2 cellular contexts compared by ENCODE assay signal in genomic region chr5:59093329-59093728, GRCh38.
TF ChIP-seq lines count a peak whose summit lies in the region.

No MANE protein-coding gene starts in this region.

TF ChIP-seq in A549, 52 proteins besides CTCF, POLR2A, EP300 and RAD21 (continues in another document):
- TF ChIP-seq HEYL (CRISPR knock-in tag; IDR thresholded peaks at IDR 0.05) (no peak), CBX8 (IDR thresholded peaks at IDR 0.05) (no peak), HOXB5 (CRISPR knock-in tag; IDR thresholded peaks at IDR 0.05) (0 out of 2 replicates have a peak, but pooled peaks have one; percentile 23), RARB (CRISPR knock-in tag; IDR thresholded peaks at IDR 0.05) (no peak), RCOR1 (IDR thresholded peaks at IDR 0.05; ENCODE audit: low read depth, low read length) (no peak), SREBF2 (IDR thresholded peaks at IDR 0.05) (no peak), NFE2L2 (conservative IDR thresholded peaks at IDR 0.05; ENCODE audit: low read length) (no peak), ZC3H11A (IDR thresholded peaks at IDR 0.05) (no peak), NPAS2 (CRISPR knock-in tag; IDR thresholded peaks at IDR 0.05; ENCODE audit: borderline replicate concordance) (no peak), MAX (IDR thresholded peaks at IDR 0.05) (no peak; the same call in 1 of the 2 replicates), HDAC2 (IDR thresholded peaks at IDR 0.05) (no peak), ZNF302 (CRISPR knock-in tag; IDR thresholded peaks at IDR 0.05) (no peak), ATOH8 (CRISPR knock-in tag; IDR thresholded peaks at IDR 0.05; ENCODE audit: low read depth) (no peak), RNF2 (IDR thresholded peaks at IDR 0.05; ENCODE audit: borderline replicate concordance, low read depth) (no peak), FOXS1 (CRISPR knock-in tag; IDR thresholded peaks at IDR 0.05) (no peak), PHF8 (IDR thresholded peaks at IDR 0.05; ENCODE audit: borderline replicate concordance, low read depth) (no peak), KDM5A (IDR thresholded peaks at IDR 0.05) (no peak), EHF (CRISPR knock-in tag; IDR thresholded peaks at IDR 0.05) (no peak; the same call in 1 of the 2 replicates), HOXA7 (CRISPR knock-in tag; IDR thresholded peaks at IDR 0.05) (no peak), ZSCAN20 (CRISPR knock-in tag; IDR thresholded peaks at IDR 0.05) (no peak), TP53 (CRISPR knock-in tag; IDR thresholded peaks at IDR 0.05) (peak; percentile 24; the same call in 1 of the 2 replicates), ZFP36 (IDR thresholded peaks at IDR 0.05; ENCODE audit: borderline replicate concordance, partially characterized antibody) (no peak), JUN (IDR thresholded peaks at IDR 0.05) (peak in 1 of 2 experiments; percentile 37; a peak in 1 of 5 replicates)
- TF ChIP-seq, protein P1, sequence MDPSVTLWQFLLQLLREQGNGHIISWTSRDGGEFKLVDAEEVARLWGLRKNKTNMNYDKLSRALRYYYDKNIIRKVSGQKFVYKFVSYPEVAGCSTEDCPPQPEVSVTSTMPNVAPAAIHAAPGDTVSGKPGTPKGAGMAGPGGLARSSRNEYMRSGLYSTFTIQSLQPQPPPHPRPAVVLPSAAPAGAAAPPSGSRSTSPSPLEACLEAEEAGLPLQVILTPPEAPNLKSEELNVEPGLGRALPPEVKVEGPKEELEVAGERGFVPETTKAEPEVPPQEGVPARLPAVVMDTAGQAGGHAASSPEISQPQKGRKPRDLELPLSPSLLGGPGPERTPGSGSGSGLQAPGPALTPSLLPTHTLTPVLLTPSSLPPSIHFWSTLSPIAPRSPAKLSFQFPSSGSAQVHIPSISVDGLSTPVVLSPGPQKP (IDR thresholded peaks at IDR 0.05; ENCODE audit: low read depth, low read length) = no peak
- TF ChIP-seq, protein P2, sequence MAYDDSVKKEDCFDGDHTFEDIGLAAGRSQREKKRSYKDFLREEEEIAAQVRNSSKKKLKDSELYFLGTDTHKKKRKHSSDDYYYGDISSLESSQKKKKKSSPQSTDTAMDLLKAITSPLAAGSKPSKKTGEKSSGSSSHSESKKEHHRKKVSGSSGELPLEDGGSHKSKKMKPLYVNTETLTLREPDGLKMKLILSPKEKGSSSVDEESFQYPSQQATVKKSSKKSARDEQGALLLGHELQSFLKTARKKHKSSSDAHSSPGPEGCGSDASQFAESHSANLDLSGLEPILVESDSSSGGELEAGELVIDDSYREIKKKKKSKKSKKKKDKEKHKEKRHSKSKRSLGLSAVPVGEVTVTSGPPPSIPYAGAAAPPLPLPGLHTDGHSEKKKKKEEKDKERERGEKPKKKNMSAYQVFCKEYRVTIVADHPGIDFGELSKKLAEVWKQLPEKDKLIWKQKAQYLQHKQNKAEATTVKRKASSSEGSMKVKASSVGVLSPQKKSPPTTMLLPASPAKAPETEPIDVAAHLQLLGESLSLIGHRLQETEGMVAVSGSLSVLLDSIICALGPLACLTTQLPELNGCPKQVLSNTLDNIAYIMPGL (CRISPR knock-in tag; IDR thresholded peaks at IDR 0.05; ENCODE audit: borderline replicate concordance) = no peak
- TF ChIP-seq, protein P3, sequence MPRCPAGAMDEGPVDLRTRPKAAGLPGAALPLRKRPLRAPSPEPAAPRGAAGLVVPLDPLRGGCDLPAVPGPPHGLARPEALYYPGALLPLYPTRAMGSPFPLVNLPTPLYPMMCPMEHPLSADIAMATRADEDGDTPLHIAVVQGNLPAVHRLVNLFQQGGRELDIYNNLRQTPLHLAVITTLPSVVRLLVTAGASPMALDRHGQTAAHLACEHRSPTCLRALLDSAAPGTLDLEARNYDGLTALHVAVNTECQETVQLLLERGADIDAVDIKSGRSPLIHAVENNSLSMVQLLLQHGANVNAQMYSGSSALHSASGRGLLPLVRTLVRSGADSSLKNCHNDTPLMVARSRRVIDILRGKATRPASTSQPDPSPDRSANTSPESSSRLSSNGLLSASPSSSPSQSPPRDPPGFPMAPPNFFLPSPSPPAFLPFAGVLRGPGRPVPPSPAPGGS (IDR thresholded peaks at IDR 0.05) = no peak
- TF ChIP-seq, protein P4, sequence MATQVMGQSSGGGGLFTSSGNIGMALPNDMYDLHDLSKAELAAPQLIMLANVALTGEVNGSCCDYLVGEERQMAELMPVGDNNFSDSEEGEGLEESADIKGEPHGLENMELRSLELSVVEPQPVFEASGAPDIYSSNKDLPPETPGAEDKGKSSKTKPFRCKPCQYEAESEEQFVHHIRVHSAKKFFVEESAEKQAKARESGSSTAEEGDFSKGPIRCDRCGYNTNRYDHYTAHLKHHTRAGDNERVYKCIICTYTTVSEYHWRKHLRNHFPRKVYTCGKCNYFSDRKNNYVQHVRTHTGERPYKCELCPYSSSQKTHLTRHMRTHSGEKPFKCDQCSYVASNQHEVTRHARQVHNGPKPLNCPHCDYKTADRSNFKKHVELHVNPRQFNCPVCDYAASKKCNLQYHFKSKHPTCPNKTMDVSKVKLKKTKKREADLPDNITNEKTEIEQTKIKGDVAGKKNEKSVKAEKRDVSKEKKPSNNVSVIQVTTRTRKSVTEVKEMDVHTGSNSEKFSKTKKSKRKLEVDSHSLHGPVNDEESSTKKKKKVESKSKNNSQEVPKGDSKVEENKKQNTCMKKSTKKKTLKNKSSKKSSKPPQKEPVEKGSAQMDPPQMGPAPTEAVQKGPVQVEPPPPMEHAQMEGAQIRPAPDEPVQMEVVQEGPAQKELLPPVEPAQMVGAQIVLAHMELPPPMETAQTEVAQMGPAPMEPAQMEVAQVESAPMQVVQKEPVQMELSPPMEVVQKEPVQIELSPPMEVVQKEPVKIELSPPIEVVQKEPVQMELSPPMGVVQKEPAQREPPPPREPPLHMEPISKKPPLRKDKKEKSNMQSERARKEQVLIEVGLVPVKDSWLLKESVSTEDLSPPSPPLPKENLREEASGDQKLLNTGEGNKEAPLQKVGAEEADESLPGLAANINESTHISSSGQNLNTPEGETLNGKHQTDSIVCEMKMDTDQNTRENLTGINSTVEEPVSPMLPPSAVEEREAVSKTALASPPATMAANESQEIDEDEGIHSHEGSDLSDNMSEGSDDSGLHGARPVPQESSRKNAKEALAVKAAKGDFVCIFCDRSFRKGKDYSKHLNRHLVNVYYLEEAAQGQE (IDR thresholded peaks at IDR 0.05) = no peak

TF ChIP-seq in GM23338, 12 proteins besides CTCF, POLR2A, EP300 and RAD21:
- TF ChIP-seq EZH2phosphoT487 (IDR thresholded peaks at IDR 0.05; ENCODE audit: unreplicated experiment) (no peak), ZNF462 (CRISPR knock-in tag; IDR thresholded peaks at IDR 0.05) (no peak), EZH2 (IDR thresholded peaks at IDR 0.05; ENCODE audit: low read depth, unreplicated experiment) (no peak), JUNB (IDR thresholded peaks at IDR 0.05; ENCODE audit: unreplicated experiment) (no peak), ETS1 (IDR thresholded peaks at IDR 0.05) (no peak), POLR2AphosphoS5 (IDR thresholded peaks at IDR 0.05; ENCODE audit: low read depth) (no peak), ZNF114 (CRISPR knock-in tag; IDR thresholded peaks at IDR 0.05) (no peak), NANOG (IDR thresholded peaks at IDR 0.05; ENCODE audit: borderline replicate concordance) (no peak), CREB1 (CRISPR knock-in tag; IDR thresholded peaks at IDR 0.05; ENCODE audit: low read depth) (no peak), ZNF331 (CRISPR knock-in tag; IDR thresholded peaks at IDR 0.05; ENCODE audit: low read depth) (no peak), STAT1 (IDR thresholded peaks at IDR 0.05; ENCODE audit: unreplicated experiment) (no peak)
- TF ChIP-seq, protein P4 (IDR thresholded peaks at IDR 0.05; ENCODE audit: unreplicated experiment) = no peak
